In the genomic region with DNA sequence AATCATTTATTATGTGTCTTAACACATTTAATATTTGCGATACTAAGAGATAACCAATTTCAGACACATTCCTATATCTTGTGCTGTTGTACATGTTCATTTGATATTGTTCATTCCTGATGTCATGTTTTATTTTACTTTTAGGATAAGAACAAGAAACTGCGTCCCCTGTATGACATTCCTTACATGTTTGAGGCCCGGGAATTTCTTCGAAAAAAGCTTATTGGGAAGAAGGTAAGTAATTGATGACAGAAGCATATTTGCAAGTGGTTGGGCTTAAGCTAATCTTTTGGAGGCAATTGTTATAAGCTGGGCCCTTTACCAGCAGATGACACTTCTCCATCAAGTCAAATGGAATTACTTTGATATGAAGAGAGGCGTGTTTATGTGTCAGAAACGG, we compare ENCODE assay signal across 1 cellular context.
A peak's percentile ranks its signal among the peaks of the same experiment; 100 is the strongest.
TF ChIP-seq lines count a peak whose summit lies in the region.

No MANE protein-coding gene starts in this region.

TF ChIP-seq in K562, 482 proteins besides CTCF, POLR2A, EP300 and RAD21 (continued from another document):
- TF ChIP-seq PKNOX1 (IDR thresholded peaks at IDR 0.05): no peak
- no peak for TF ChIP-seq IRF2 (CRISPR knock-in tag; IDR thresholded peaks at IDR 0.05)
- TF ChIP-seq MAFF (IDR thresholded peaks at IDR 0.05; ENCODE audit: low read length): peak; percentile 43
- TF ChIP-seq ZNF696 (CRISPR knock-in tag; conservative IDR thresholded peaks at IDR 0.05): no peak
- no peak for TF ChIP-seq TCFL5 (CRISPR knock-in tag; conservative IDR thresholded peaks at IDR 0.05)
- TF ChIP-seq TOE1 (IDR thresholded peaks at IDR 0.05; ENCODE audit: borderline replicate concordance): no peak
- no peak for TF ChIP-seq TOE1 (CRISPR knock-in tag; IDR thresholded peaks at IDR 0.05; ENCODE audit: borderline replicate concordance, low read depth)
- TF ChIP-seq ZNF316 (IDR thresholded peaks at IDR 0.05): peak; percentile 58
- no peak for TF ChIP-seq LCOR (CRISPR knock-in tag; IDR thresholded peaks at IDR 0.05)
- TF ChIP-seq NR2C1 (IDR thresholded peaks at IDR 0.05): no peak
- TF ChIP-seq NR2C1 (tag; IDR thresholded peaks at IDR 0.05): no peak
- TF ChIP-seq ZNF324 (CRISPR knock-in tag; IDR thresholded peaks at IDR 0.05): no peak
- TF ChIP-seq C11orf30 (IDR thresholded peaks at IDR 0.05; ENCODE audit: low read depth): peak; percentile 20; the same call in 1 of the 2 replicates
- no peak for TF ChIP-seq BRF2 (IDR thresholded peaks at IDR 0.05; ENCODE audit: borderline replicate concordance, insufficient read depth, insufficient read length)
- no peak for TF ChIP-seq JUNB (CRISPR knock-in tag; conservative IDR thresholded peaks at IDR 0.05)
- no peak for TF ChIP-seq ESRRA (IDR thresholded peaks at IDR 0.05; ENCODE audit: borderline replicate concordance, low read depth)
- no peak for TF ChIP-seq HDAC8 (tag; IDR thresholded peaks at IDR 0.05)
- TF ChIP-seq ZBTB1 (CRISPR knock-in tag; IDR thresholded peaks at IDR 0.05; ENCODE audit: borderline replicate concordance, low read depth): no peak
- TF ChIP-seq THAP7 (CRISPR knock-in tag; IDR thresholded peaks at IDR 0.05): no peak
- no peak for TF ChIP-seq MECOM (CRISPR knock-in tag; IDR thresholded peaks at IDR 0.05)
- TF ChIP-seq EWSR1 (IDR thresholded peaks at IDR 0.05; ENCODE audit: borderline replicate concordance, low read depth, partially characterized antibody): no peak
TF ChIP-seq in K562: peak in this region for 4.
